In the genomic region with DNA sequence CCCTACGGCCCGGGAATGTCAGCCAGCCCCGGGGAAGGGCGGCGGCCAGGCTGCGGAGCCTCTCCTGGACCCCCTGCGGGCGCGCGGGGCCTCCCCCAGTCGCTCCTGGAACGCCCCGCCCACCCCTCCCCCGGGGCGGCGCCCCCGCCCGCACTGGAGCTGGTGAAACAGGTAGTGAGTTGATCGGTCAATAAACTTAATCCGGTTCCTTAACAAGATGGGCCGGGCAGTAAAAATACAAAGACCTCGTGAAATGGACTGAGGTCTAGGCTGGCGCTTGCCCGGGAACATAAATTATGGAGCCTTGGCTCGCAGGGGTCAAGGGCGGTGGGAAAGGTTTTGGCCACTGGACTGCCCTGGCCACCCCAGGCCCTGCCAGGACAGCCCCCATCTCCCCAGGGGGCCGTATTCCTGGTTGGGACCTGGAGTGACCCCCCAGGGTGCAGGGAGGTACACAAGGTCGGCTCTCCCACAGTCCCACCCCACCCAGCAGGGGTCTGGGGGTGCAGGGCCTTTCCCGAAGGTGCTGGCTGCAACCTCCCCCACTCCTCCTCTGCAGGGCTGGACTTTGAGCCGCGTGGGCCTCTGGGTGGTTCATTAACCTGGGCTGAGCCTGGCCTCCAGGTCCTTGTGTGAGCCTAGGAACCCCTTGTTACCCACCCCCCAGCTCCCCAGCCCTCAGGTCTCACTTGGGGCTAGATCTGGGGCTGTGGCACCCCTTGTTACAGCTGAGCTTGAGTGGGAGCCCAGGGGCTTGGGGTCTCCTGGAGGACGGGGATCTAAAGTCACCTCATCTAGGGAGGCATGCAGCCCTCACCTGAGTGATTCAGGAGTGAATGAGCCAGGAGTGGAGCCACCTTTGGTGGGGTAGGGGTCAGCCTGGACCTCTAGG, we compare ENCODE assay signal across 9 cellular contexts. TPM values are rescaled to one million over a fixed set of nuclear protein-coding genes. Genes with fewer than 3 reads are reported as not detected.
DNase-seq lines count a peak whose midpoint lies in the region; ATAC-seq, FAIRE-seq and TF ChIP-seq lines count a peak whose summit lies in the region.
"Had no signal": no experiment of that assay in that cellular context is flagged by ENCODE, and none has a peak within 500 bp of the region (broad histone marks: within the 10 kb centered on the region; RNA-seq: fewer than 3 reads in every experiment).

No MANE protein-coding gene starts in this region.

- H3K4me1 ChIP-seq in ascending aorta = peaks cover 9% of the 10 kb centered on the region in 2 donors
- H3K4me1 ChIP-seq in small intestine (ENCODE audit: control insufficient read depth in 2 of 2, insufficient read depth in 1 of 2, low read depth in 1 of 2, low read length in 1 of 2) = peaks cover 0 to 12% of the 10 kb centered on the region in 2 donors

- no peaks in the 10 kb centered on the region for H3K9me3 ChIP-seq in ascending aorta
- no peaks in the 10 kb centered on the region for H3K9me3 ChIP-seq in small intestine (ENCODE audit: control insufficient read depth, low read depth)

- DNase-seq in HK-2 (ENCODE audit: unreplicated experiment) = peak; percentile 49
- no peak for DNase-seq in ascending aorta (ENCODE audit: low spot score in 2 of 2)
- DNase-seq in small intestine = peak; percentile 90
- DNase-seq in activated CD4-positive, alpha-beta T cell treated with anti-CD3 and anti-CD28 coated beads for 48 hours = no peak
- no peak for DNase-seq in UCSD-AML1 (lab: John Stamatoyannopoulos, UW; ENCODE audit: unreplicated experiment)
- DNase-seq: SHP77 treated with DMSO at 0.1 percent for 48 hours had no signal

- H3K36me3 ChIP-seq in ascending aorta (no peaks in the 10 kb centered on the region), small intestine (ENCODE audit: control insufficient read depth in 2 of 2, insufficient read depth in 2 of 2, low read length in 2 of 2) (no peaks in the 10 kb centered on the region)

- H3K27me3 ChIP-seq in ascending aorta = peaks cover 23% of the 10 kb centered on the region
- H3K27me3 ChIP-seq in layer of hippocampus (ENCODE audit: control insufficient read depth, insufficient read depth, low read length) = peaks cover 27% of the 10 kb centered on the region
- H3K27me3 ChIP-seq in small intestine (ENCODE audit: control insufficient read depth in 2 of 2, insufficient read depth in 2 of 2, low read length in 2 of 2) = peaks cover 2 to 6% of the 10 kb centered on the region in 2 donors

- 6 to 23% (median 14%) methylated on average over 16 to 32 of the region's 32 CpGs for WGBS in small intestine, 3 donors

- no peak for ATAC-seq in HG03432 (IDR thresholded peaks at IDR 0.05; ENCODE audit: unreplicated experiment)
- ATAC-seq: naive thymus-derived CD4-positive, alpha-beta T cell had no signal

- no peak for FAIRE-seq in small intestine (lab: Jason Lieb, UNC)

- H3K4me3 ChIP-seq in ascending aorta (peak overlapping the region; percentile 55 to 70), small intestine (ENCODE audit: low read depth in 1 of 2, low read length in 2 of 2) (peak overlapping the region; percentile 38 to 94)

- no peak for TF ChIP-seq CTCF in ascending aorta (IDR thresholded peaks at IDR 0.05)

- intact Hi-C loops in ascending aorta (cut with DNase I) = no loop called here

- H3K27ac ChIP-seq in ascending aorta = no peak overlapping the region
- peak overlapping the region; percentile 46 for H3K27ac ChIP-seq in layer of hippocampus (ENCODE audit: low read depth, low read length)
- H3K27ac ChIP-seq in small intestine (ENCODE audit: low read depth in 1 of 2, low read length in 1 of 2) = peak overlapping the region; percentile 85 to 94

RNA-seq across cellular contexts. Expression of gene FGFR3, which starts 2.5 kb away (rescaled TPM):
- total RNA-seq in ascending aorta = 3.7 TPM
- polyA plus RNA-seq in small intestine = 10 to 100 TPM; 13.8 to 35.8 (median 35.7) TPM
- polyA plus RNA-seq: naive thymus-derived CD4-positive, alpha-beta T cell had no signal

Comparison
In these comparisons a context has a peak if more than half of its experiments do, and no peak if none do; other contexts are left out.
1. DNase-seq: peak in HK-2 (single experiment) and small intestine (single experiment); none in ascending aorta (0 of 2), activated CD4-positive, alpha-beta T cell treated with anti-CD3 and anti-CD28 coated beads for 48 hours (single experiment) and UCSD-AML1 (single experiment).
2. H3K27ac ChIP-seq: peak in layer of hippocampus (single experiment) and small intestine (2 of 2); none in ascending aorta (0 of 2).